17 cellular contexts compared by ENCODE assay signal in genomic region chr2:235627682-235628081, GRCh38.
"Had no signal": no experiment of that assay in that cellular context is flagged by ENCODE, and none has a peak within 500 bp of the region (broad histone marks: within the 10 kb centered on the region; RNA-seq: fewer than 3 reads in every experiment).

No MANE protein-coding gene starts in this region.

- H3K4me1 ChIP-seq: colonic mucosa, uterus had no signal

- H3K4me3 ChIP-seq: colonic mucosa, gastrocnemius medialis, SK-N-MC, spleen, tibial artery, uterus had no signal

- H3K36me3 ChIP-seq: colonic mucosa, gastrocnemius medialis, spleen, tibial artery, uterus had no signal

- H3K9me3 ChIP-seq: colonic mucosa, gastrocnemius medialis, spleen, tibial artery, uterus had no signal

- ATAC-seq: activated CD8-positive, alpha-beta memory T cell treated with anti-CD3 and anti-CD28 coated beads, Interleukin-2, amount 10 ng/mL, durations not matched to agents 7 days and 5 days; gastrocnemius medialis; left lobe of liver; stimulated activated naive B cell treated with anti-CD40 and anti-IgM and Interleukin-4, amounts not matched to agents 10 μg/mL and 1 μg/mL and 100 μg/mL, for 72 hours had no signal

- DNase-seq: activated CD4-positive, alpha-beta memory T cell treated with anti-CD3 and anti-CD28 coated beads, Interleukin-2, amount 10 ng/mL, durations not matched to agents 7 days and 5 days; activated CD4-positive, alpha-beta T cell treated with anti-CD3 and anti-CD28 coated beads for 48 hours; activated CD4-positive, CD25-positive, alpha-beta regulatory T cell; activated CD8-positive, alpha-beta memory T cell treated with anti-CD3 and anti-CD28 coated beads, Interleukin-2, amount 10 ng/mL, durations not matched to agents 7 days and 5 days; activated naive CD8-positive, alpha-beta T cell treated with anti-CD3 and anti-CD28 coated beads for 36 hours; amniotic stem cell; caudate nucleus; colonic mucosa; gastrocnemius medialis; hippocampal formation; spleen; stimulated activated naive B cell treated with anti-CD40 and anti-IgM and Interleukin-4, amounts not matched to agents 10 μg/mL and 1 μg/mL and 100 μg/mL, for 72 hours; T-helper 9 cell; tibial artery; uterus had no signal

- H3K27me3 ChIP-seq: colonic mucosa, gastrocnemius medialis, spleen, tibial artery, uterus had no signal

- H3K27ac ChIP-seq: colonic mucosa, SK-N-MC, spleen, tibial artery, uterus had no signal
